Comparison of ENCODE assay signal across 1 cellular context in the genomic region with DNA sequence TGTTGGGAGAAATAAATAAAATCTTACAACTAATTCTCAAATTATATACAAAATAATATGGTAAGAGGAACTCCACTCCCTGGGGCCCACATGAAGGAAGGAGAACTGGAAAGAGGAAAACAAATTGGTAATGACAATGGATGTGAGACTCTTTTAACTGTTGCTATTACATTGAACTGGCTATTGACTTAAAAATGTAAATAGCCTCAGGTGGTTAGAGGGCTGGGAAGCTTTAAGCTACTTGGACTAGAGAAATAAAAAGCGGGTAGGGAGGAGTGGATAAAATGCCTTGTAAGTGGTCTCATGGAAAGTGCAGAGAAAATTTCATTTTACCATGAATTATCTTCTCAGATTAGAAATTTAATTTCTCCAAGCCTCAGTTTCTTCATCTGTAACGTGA.
TF ChIP-seq lines count a peak whose summit lies in the region.

No MANE protein-coding gene starts in this region.

TF ChIP-seq in WTC11, 78 proteins besides CTCF, POLR2A, EP300 and RAD21 (continued from another document):
- TF ChIP-seq, protein P1, sequence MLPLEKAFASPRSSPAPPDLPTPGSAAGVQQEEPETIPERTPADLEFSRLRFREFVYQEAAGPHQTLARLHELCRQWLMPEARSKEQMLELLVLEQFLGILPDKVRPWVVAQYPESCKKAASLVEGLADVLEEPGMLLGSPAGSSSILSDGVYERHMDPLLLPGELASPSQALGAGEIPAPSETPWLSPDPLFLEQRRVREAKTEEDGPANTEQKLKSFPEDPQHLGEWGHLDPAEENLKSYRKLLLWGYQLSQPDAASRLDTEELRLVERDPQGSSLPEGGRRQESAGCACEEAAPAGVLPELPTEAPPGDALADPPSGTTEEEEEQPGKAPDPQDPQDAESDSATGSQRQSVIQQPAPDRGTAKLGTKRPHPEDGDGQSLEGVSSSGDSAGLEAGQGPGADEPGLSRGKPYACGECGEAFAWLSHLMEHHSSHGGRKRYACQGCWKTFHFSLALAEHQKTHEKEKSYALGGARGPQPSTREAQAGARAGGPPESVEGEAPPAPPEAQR (CRISPR knock-in tag; IDR thresholded peaks at IDR 0.05): no peak
- TF ChIP-seq ZNF396 (CRISPR knock-in tag; IDR thresholded peaks at IDR 0.05; ENCODE audit: borderline replicate concordance) (no peak), PREB (CRISPR knock-in tag; IDR thresholded peaks at IDR 0.05; ENCODE audit: borderline replicate concordance) (no peak), CBFB (CRISPR knock-in tag; IDR thresholded peaks at IDR 0.05; ENCODE audit: low read depth) (no peak), ZNF138 (CRISPR knock-in tag; conservative IDR thresholded peaks at IDR 0.05) (no peak)
